In the genomic region with DNA sequence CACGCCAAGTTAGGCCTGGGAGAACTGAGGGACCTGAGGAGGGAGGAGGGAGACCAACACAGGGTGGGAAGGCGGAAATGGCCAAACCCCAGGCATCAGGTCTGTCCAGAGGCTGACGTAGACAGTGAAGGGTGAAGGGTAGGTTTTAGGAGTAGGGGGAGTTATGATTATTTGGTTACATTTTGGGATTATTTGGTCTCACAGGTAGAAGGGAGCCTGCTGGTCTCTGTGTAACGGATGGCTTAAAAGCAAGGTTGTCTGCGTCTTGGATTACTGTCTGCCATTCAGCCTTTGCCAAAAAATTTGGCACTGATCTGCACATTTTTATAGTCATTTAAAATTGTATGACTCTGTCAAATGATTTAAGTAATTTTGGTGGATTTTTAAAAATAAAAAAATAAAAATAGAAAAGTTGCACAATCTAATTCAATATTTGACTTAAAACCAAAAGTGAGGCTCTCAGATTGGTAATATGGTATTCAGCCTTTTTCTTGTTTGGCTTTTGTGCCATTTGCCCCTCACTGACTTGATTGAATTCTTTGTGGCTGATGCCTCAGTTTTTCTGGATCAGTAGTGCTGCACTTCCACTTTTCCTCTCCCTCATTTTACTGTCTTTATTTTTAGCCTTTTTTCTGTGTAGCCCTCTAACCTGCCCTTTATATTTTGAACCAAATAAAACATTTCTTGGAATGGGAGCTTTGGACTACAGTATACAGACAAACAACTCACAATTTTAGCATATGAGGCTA, we compare ENCODE assay signal across 8 cellular contexts. TPM values are rescaled to one million over a fixed set of nuclear protein-coding genes. Genes with fewer than 3 reads are reported as not detected.
DNase-seq lines count a peak whose midpoint lies in the region; ATAC-seq, FAIRE-seq and TF ChIP-seq lines count a peak whose summit lies in the region.

No MANE protein-coding gene starts in this region.

- H3K4me3 ChIP-seq in fibroblast of villous mesenchyme (ENCODE audit: low read depth, low read length) (peak overlapping the region; percentile 50), pancreas (peak overlapping the region; percentile 46 to 72 (median 62))

- TF ChIP-seq CTCF in fibroblast of villous mesenchyme (IDR thresholded peaks at IDR 0.05; ENCODE audit: insufficient read depth, low read depth, low read length) = no peak
- no peak for TF ChIP-seq CTCF in pancreas (IDR thresholded peaks at IDR 0.05)

- FAIRE-seq in pancreas (lab: Jason Lieb, UNC) = no peak

- intact Hi-C loops in Right ventricle myocardium inferior (cut with DNase I) (no loop called here), cardiac septum (cut with DNase I) (no loop called here), pancreas (cut with DNase I) (loop anchor here in 1 of 3 donors (10.0 kb wide), 1 partner anchor 57 kb away; a partner anchor contains a TSS)

- H3K27ac ChIP-seq in pancreas = peak overlapping the region; percentile 90 to 95 (median 92)

- no peaks in the 10 kb centered on the region for H3K9me3 ChIP-seq in pancreas

- H3K27me3 ChIP-seq in pancreas = no peaks in the 10 kb centered on the region

- DNase-seq in Right ventricle myocardium inferior (ENCODE audit: missing footprints) (no peak), cardiac septum (ENCODE audit: low spot score) (no peak), SW 1271 (lab: John Stamatoyannopoulos, UW) (peak; percentile 19 to 67), fibroblast of villous mesenchyme (ENCODE audit: low read depth) (no peak), pancreas (no peak), NCI-H345 (lab: John Stamatoyannopoulos, UW) (no peak)

- peaks cover 5 to 15% (median 10%) of the 10 kb centered on the region in 3 donors for H3K4me1 ChIP-seq in pancreas

- 1 to 2% methylated on average over 5 of the region's 5 CpGs for WGBS in pancreas, 2 donors

- peak; percentile 58 for ATAC-seq in Right ventricle myocardium inferior
- ATAC-seq in HG03097 (IDR thresholded peaks at IDR 0.05; ENCODE audit: low FRiP score, unreplicated experiment) = peak; percentile 39
- ATAC-seq in pancreas = peak; percentile 64 to 81 (median 74)
- no peak for ATAC-seq in GM19455 (IDR thresholded peaks at IDR 0.05; ENCODE audit: unreplicated experiment)

- peaks cover 0 to 13% (median 8%) of the 10 kb centered on the region in 3 donors for H3K36me3 ChIP-seq in pancreas

RNA-seq across cellular contexts. Expression of a gene that starts 3.6 kb away (rescaled TPM):
- not detected for total RNA-seq in Right ventricle myocardium inferior
- total RNA-seq in cardiac septum = not detected
- total RNA-seq in fibroblast of villous mesenchyme = not detected in 2 replicates
- total RNA-seq in pancreas = 1 to 10 TPM in 1 of 6 donors, under 1 TPM in 1, not detected in 4; 0.67 to 2.3 TPM
- polyA plus RNA-seq in pancreas = under 1 TPM in 1 of 2 donors, not detected in 1; 0.49 TPM

RNA-seq across cellular contexts. Expression of a gene that starts 8.6 kb away (rescaled TPM):
- total RNA-seq in Right ventricle myocardium inferior (29.0 TPM), cardiac septum (40.0 TPM), fibroblast of villous mesenchyme (14.8 and 17.7 TPM in 2 replicates), pancreas (10 to 100 TPM; 12.7 to 18.3 (median 15.0) TPM)
- 1 to 10 TPM; 6.8 to 9.3 TPM for polyA plus RNA-seq in pancreas

RNA-seq across cellular contexts. Expression of a gene that starts 8.7 kb away (rescaled TPM):
- total RNA-seq in Right ventricle myocardium inferior = 80.2 TPM
- total RNA-seq in cardiac septum = 98.6 TPM
- total RNA-seq in fibroblast of villous mesenchyme = 29.0 and 38.4 TPM in 2 replicates
- 10 to 100 TPM; 22.0 to 40.6 (median 32.2) TPM for total RNA-seq in pancreas
- polyA plus RNA-seq in pancreas = 10 to 100 TPM; 69.5 to 91.3 TPM

RNA-seq across cellular contexts. Expression of a gene that starts 25.2 kb away (rescaled TPM):
- total RNA-seq in Right ventricle myocardium inferior (23.5 TPM), cardiac septum (25.0 TPM), fibroblast of villous mesenchyme (107 and 126 TPM in 2 replicates), pancreas (10 to 100 TPM; 15.7 to 24.3 (median 18.8) TPM)
- polyA plus RNA-seq in pancreas = 10 to 100 TPM; 23.9 to 29.6 TPM

RNA-seq across cellular contexts. Expression of a gene that starts 25.7 kb away (rescaled TPM):
- total RNA-seq in Right ventricle myocardium inferior = 255 TPM
- total RNA-seq in cardiac septum = 291 TPM
- 369 and 428 TPM in 2 replicates for total RNA-seq in fibroblast of villous mesenchyme
- 100 to 1,000 TPM in 2 of 6 donors, 10 to 100 TPM in 4; 72.0 to 141 (median 86.6) TPM for total RNA-seq in pancreas
- polyA plus RNA-seq in pancreas = 10 to 100 TPM; 64.5 to 72.7 TPM

Comparison
In these comparisons a context has a peak if more than half of its experiments do, and no peak if none do; other contexts are left out.
1. DNase-seq: peak in SW 1271 (2 of 2); none in Right ventricle myocardium inferior (single experiment), cardiac septum (single experiment), fibroblast of villous mesenchyme (single experiment), pancreas (0 of 6) and NCI-H345 (single experiment).